11 cellular contexts compared by ENCODE assay signal in genomic region chr6:154981071-154981373, GRCh38. TPM values are rescaled to one million over a fixed set of nuclear protein-coding genes. Genes with fewer than 3 reads are reported as not detected.
DNase-seq lines count a peak whose midpoint lies in the region; ATAC-seq lines count a peak whose summit lies in the region.
"Had no signal": no experiment of that assay in that cellular context is flagged by ENCODE, and none has a peak within 500 bp of the region (broad histone marks: within the 10 kb centered on the region; RNA-seq: fewer than 3 reads in every experiment).

No MANE protein-coding gene starts in this region.

- intact Hi-C loops in posterior cingulate gyrus (cut with DNase I), result no loop called here

- peak; percentile 91 for ATAC-seq in HG02642 (IDR thresholded peaks at IDR 0.05; ENCODE audit: poor library complexity, unreplicated experiment)
- ATAC-seq: left ventricle myocardium superior, sciatic nerve had no signal

- DNase-seq in NCI-H510A treated with DMSO at 0.1 percent for 48 hours (lab: John Stamatoyannopoulos, UW) (peak; percentile 19), NCI-H510A (lab: John Stamatoyannopoulos, UW) (no peak), RPMI8226 (peak; percentile 9), renal cortical epithelial cell (ENCODE audit: low read depth) (peak; percentile 74), posterior cingulate gyrus (no peak), DMS153 (lab: John Stamatoyannopoulos, UW) (no peak), NCI-H1417 (lab: John Stamatoyannopoulos, UW) (no peak)
- DNase-seq: left ventricle myocardium superior, SIG-M5 had no signal

RNA-seq across cellular contexts. Expression of gene TIAM2, which starts 14.1 kb away (rescaled TPM):
- total RNA-seq in renal cortical epithelial cell, result 9.7 and 10.8 TPM in 2 replicates

Comparison
In these comparisons a context has a peak if more than half of its experiments do, and no peak if none do; other contexts are left out.
1. DNase-seq: peak in NCI-H510A treated with DMSO at 0.1 percent for 48 hours (single experiment), RPMI8226 (single experiment) and renal cortical epithelial cell (single experiment); none in NCI-H510A (single experiment), posterior cingulate gyrus (0 of 10), DMS153 (single experiment) and NCI-H1417 (0 of 3).